8 cellular contexts compared by ENCODE assay signal in the genomic region with DNA sequence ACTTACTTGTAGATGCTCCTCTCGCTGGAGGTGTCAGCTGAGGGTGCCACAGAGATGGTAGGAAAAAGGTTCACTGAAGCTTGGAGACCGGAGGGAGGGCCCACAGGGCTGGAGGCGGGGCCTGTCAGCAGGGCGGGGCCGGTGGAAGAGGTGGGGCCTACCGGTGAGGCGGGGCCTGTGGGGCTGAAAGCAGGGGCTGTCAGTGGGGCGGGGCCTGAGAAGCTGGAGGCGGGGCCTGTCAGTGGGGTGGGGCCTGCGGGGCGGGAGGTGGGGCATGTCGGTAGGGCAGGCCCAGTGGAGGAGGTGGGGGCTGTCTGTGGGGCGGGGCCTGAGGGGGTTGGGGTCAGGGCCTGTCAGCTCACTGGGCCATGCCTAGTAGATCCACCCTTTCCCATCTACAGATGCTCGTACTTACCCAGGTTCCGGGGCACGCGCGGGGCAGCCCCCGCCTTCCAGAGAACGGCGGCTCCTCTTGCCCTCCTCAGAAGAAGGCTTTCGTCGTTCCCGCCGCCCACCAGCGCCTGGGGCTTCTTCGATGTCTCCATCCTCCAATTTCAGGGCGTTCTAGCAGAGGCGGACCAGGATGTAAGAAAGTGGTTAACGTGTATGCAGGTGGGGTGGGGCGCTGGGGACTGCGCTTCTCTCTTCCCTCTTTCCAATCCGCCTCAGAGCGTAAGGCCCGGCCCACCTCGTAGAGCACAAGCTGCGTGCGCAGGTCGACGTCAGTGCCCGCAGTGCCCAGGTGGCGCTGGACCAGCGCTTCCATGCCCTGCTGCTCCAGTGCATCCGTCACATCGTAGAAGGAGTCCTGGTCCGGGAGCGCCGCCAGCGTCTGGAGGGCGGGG. TPM values are rescaled to one million over a fixed set of nuclear protein-coding genes. Genes with fewer than 3 reads are reported as not detected.
A peak's percentile ranks its signal among the peaks of the same experiment; 100 is the strongest.
DNase-seq lines count a peak whose midpoint lies in the region; FAIRE-seq and TF ChIP-seq lines count a peak whose summit lies in the region.

No MANE protein-coding gene starts in this region.

- intact Hi-C loops in A673 (cut with micrococcal nuclease; ENCODE audit: unreplicated experiment): no loop called here

- H3K36me3 ChIP-seq in A673 (ENCODE audit: insufficient read depth, low read length, poor library complexity, severe bottlenecking): peaks cover 52% of the 10 kb centered on the region

- H3K9me3 Mint-ChIP-seq in activated naive CD4-positive, alpha-beta T cell treated with anti-CD3 and anti-CD28 coated beads, Interleukin-2, amount 10 ng/mL, durations not matched to agents 7 days and 5 days: no peaks in the 10 kb centered on the region

- peak overlapping the region; percentile 47 for H3K4me3 Mint-ChIP-seq in activated naive CD4-positive, alpha-beta T cell treated with anti-CD3 and anti-CD28 coated beads, Interleukin-2, amount 10 ng/mL, durations not matched to agents 7 days and 5 days

- no peaks in the 10 kb centered on the region for H3K9me3 ChIP-seq in A673 (ENCODE audit: low read depth, low read length, poor library complexity, severe bottlenecking)

- H3K27me3 ChIP-seq in A673 (replicated peaks; ENCODE audit: insufficient read depth, low read depth, low read length, poor library complexity): no peaks in the 10 kb centered on the region

- peaks cover 29% of the 10 kb centered on the region for H3K36me3 Mint-ChIP-seq in activated naive CD4-positive, alpha-beta T cell treated with anti-CD3 and anti-CD28 coated beads, Interleukin-2, amount 10 ng/mL, durations not matched to agents 7 days and 5 days

- no peaks in the 10 kb centered on the region for H3K27me3 Mint-ChIP-seq in activated naive CD4-positive, alpha-beta T cell treated with anti-CD3 and anti-CD28 coated beads, Interleukin-2, amount 10 ng/mL, durations not matched to agents 7 days and 5 days

- TF ChIP-seq CTCF in A673 (conservative IDR thresholded peaks at IDR 0.05; ENCODE audit: low read depth, low read length): no peak

- peaks cover 14% of the 10 kb centered on the region for H3K4me1 Mint-ChIP-seq in activated naive CD4-positive, alpha-beta T cell treated with anti-CD3 and anti-CD28 coated beads, Interleukin-2, amount 10 ng/mL, durations not matched to agents 7 days and 5 days

- no peak for FAIRE-seq in GM19239 (lab: Jason Lieb, UNC)

- DNase-seq in A673 (ENCODE audit: low spot score) (peak; percentile 87), GM19239 (ENCODE audit: insufficient read length, low spot score) (peak; percentile 58), SW480 (ENCODE audit: low spot score) (peak; percentile 35), iris pigment epithelial cell (ENCODE audit: low read depth) (peak; percentile 55), NCI-H1105 (lab: John Stamatoyannopoulos, UW) (no peak), DMS79 (lab: John Stamatoyannopoulos, UW) (no peak)
- peak; percentile 80 for DNase-seq in activated naive CD4-positive, alpha-beta T cell treated with anti-CD3 and anti-CD28 coated beads, Interleukin-2, amount 10 ng/mL, durations not matched to agents 7 days and 5 days
- DNase-seq in stimulated activated CD8-positive, alpha-beta memory T cell treated with anti-CD3 and anti-CD28 coated beads, Interleukin-4, amount 100 ng/mL, for 48 hours: peak; percentile 95

- peak overlapping the region; percentile 30 for H3K4me3 ChIP-seq in A673 (ENCODE audit: low read depth, low read length, poor library complexity, severe bottlenecking)

- H3K27ac Mint-ChIP-seq in activated naive CD4-positive, alpha-beta T cell treated with anti-CD3 and anti-CD28 coated beads, Interleukin-2, amount 10 ng/mL, durations not matched to agents 7 days and 5 days: peak overlapping the region; percentile 89

- CTCF ChIA-PET in A673 (lab: Charles Lee): no interaction called here
- CTCF ChIA-PET in activated naive CD4-positive, alpha-beta T cell treated with anti-CD3 and anti-CD28 coated beads, Interleukin-2, amount 10 ng/mL, durations not matched to agents 7 days and 5 days (lab: Charles Lee): no interaction called here

- H3K27ac ChIP-seq in A673 (ENCODE audit: low read depth, low read length, poor library complexity, severe bottlenecking): peak overlapping the region; percentile 68

- POLR2A ChIA-PET in A673 (lab: Charles Lee; ENCODE audit: low non-redundant PET): no interaction called here

- H3K4me1 ChIP-seq in A673 (ENCODE audit: insufficient read depth, low read length, poor library complexity, severe bottlenecking): peaks cover 12% of the 10 kb centered on the region

- BruUV-seq in A673 (replicated peaks; lab: Mats Ljungman, UMichigan): no TSS peak

RNA-seq across cellular contexts. Expression of a gene that starts 9.8 kb away (rescaled TPM):
- 30.4 and 38.2 TPM in 2 replicates for total RNA-seq in A673 (2021)

RNA-seq across cellular contexts. Expression of a gene that starts 10.5 kb away (rescaled TPM):
- 94.9 and 96.4 TPM in 2 replicates for total RNA-seq in A673 (2021)

RNA-seq across cellular contexts. Expression of a gene that starts 12.0 kb away (rescaled TPM):
- 2.4 and 3.6 TPM in 2 replicates for total RNA-seq in A673 (2021)

RNA-seq across cellular contexts. Expression of a gene that starts 37.8 kb away (rescaled TPM):
- total RNA-seq in A673 (2021): 3.3 and 4.7 TPM in 2 replicates

RNA-seq across cellular contexts. Expression of a gene that starts 42.6 kb away (rescaled TPM):
- total RNA-seq in A673 (2021): 5.8 and 8.9 TPM in 2 replicates

Comparison
In these comparisons a context has a peak if more than half of its experiments do, and no peak if none do; other contexts are left out.
1. DNase-seq: peak in A673 (single experiment), GM19239 (single experiment), SW480 (single experiment), activated naive CD4-positive, alpha-beta T cell treated with anti-CD3 and anti-CD28 coated beads, Interleukin-2, amount 10 ng/mL, durations not matched to agents 7 days and 5 days (single experiment), iris pigment epithelial cell (single experiment) and stimulated activated CD8-positive, alpha-beta memory T cell treated with anti-CD3 and anti-CD28 coated beads, Interleukin-4, amount 100 ng/mL, for 48 hours (single experiment); none in NCI-H1105 (single experiment) and DMS79 (single experiment).